Comparison of ENCODE assay signal across 17 cellular contexts in the genomic region with DNA sequence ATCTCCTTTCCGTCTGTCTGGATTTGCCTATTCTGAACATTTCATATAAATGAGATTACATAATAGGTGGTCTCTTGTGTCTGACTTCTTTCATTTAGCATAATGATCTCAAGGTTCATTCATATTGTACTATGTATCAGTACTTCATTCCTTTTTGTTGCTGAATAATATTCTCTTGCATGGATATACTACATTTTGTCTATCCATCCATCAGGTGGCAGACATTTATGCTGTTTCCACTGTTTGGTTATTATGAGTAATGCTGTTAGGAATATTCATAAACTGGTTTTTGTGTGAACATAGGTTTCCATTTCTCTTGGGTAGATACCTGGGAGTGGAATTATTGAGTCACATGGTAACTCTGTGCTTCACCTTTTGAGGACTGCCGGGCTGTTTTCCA.
DNase-seq lines count a peak whose midpoint lies in the region; ATAC-seq, FAIRE-seq and TF ChIP-seq lines count a peak whose summit lies in the region.
"Had no signal": no experiment of that assay in that cellular context is flagged by ENCODE, and none has a peak within 500 bp of the region (broad histone marks: within the 10 kb centered on the region; RNA-seq: fewer than 3 reads in every experiment).

No MANE protein-coding gene starts in this region.

- H3K36me3 ChIP-seq in PC-3 (ENCODE audit: low read depth, low read length) (no peaks in the 10 kb centered on the region), bronchial epithelial cell (ENCODE audit: control insufficient read depth, insufficient read depth, low read length) (no peaks in the 10 kb centered on the region), left ventricle myocardium inferior (no peaks in the 10 kb centered on the region)

- H3K27ac ChIP-seq in PC-3 (ENCODE audit: low read length) (peak overlapping the region; percentile 56; the same call in 1 of the 2 replicates), left ventricle myocardium inferior (replicated peaks) (no peak overlapping the region)

- no peak overlapping the region for H3K9ac ChIP-seq in PC-3 (ENCODE audit: low read length)

- no peaks in the 10 kb centered on the region for H3K9me2 ChIP-seq in PC-3 (replicated peaks; ENCODE audit: low read length)

- H3K4me1 ChIP-seq in PC-3 (ENCODE audit: insufficient read depth, low read length) (peaks cover 25% of the 10 kb centered on the region), left ventricle myocardium inferior (no peaks in the 10 kb centered on the region)
- H3K4me1 ChIP-seq: Caco-2 had no signal

- no peaks in the 10 kb centered on the region for H3K9me3 ChIP-seq in PC-3 (ENCODE audit: low read length)
- H3K9me3 ChIP-seq in left ventricle myocardium inferior (replicated peaks) = no peaks in the 10 kb centered on the region
- H3K9me3 ChIP-seq: Caco-2 had no signal

- H4K20me1 ChIP-seq in PC-3 (ENCODE audit: low read length) = no peaks in the 10 kb centered on the region

- H3K27ac Mint-ChIP-seq in activated naive CD8-positive, alpha-beta T cell = peak overlapping the region; percentile 3
- H3K27ac Mint-ChIP-seq in activated naive CD8-positive, alpha-beta T cell treated with anti-CD3 and anti-CD28 coated beads for 36 hours = no peak overlapping the region
- no peak overlapping the region for H3K27ac Mint-ChIP-seq in activated T-cell treated with anti-CD3 and anti-CD28 coated beads, Interleukin-2, amount 50 U/mL, for 72 hours
- H3K27ac Mint-ChIP-seq: B cell, H9 had no signal

- H3K4me3 Mint-ChIP-seq in activated naive CD8-positive, alpha-beta T cell = no peak overlapping the region
- H3K4me3 Mint-ChIP-seq in activated naive CD8-positive, alpha-beta T cell treated with anti-CD3 and anti-CD28 coated beads for 36 hours = no peak overlapping the region
- no peak overlapping the region for H3K4me3 Mint-ChIP-seq in activated T-cell treated with anti-CD3 and anti-CD28 coated beads, Interleukin-2, amount 50 U/mL, for 72 hours
- H3K4me3 Mint-ChIP-seq: B cell, H9 had no signal

- H2AFZ ChIP-seq in PC-3 (ENCODE audit: low read length) = no peak overlapping the region

- no peaks in the 10 kb centered on the region for H3F3A ChIP-seq in PC-3 (ENCODE audit: low read length, unreplicated experiment)

- H3K4me1 Mint-ChIP-seq in activated naive CD8-positive, alpha-beta T cell (ENCODE audit: low read depth) = peaks cover 22% of the 10 kb centered on the region
- H3K4me1 Mint-ChIP-seq in activated naive CD8-positive, alpha-beta T cell treated with anti-CD3 and anti-CD28 coated beads for 36 hours = peaks cover 14% of the 10 kb centered on the region
- peaks cover 15% of the 10 kb centered on the region for H3K4me1 Mint-ChIP-seq in activated T-cell treated with anti-CD3 and anti-CD28 coated beads, Interleukin-2, amount 50 U/mL, for 72 hours (ENCODE audit: low read depth)
- H3K4me1 Mint-ChIP-seq: B cell, H9 had no signal

- H3K4me3 ChIP-seq in PC-3 (ENCODE audit: low read length) (no peak overlapping the region), bronchial epithelial cell (ENCODE audit: low read depth, low read length) (no peak overlapping the region), left ventricle myocardium inferior (no peak overlapping the region)

- no peak overlapping the region for H3K4me2 ChIP-seq in PC-3 (ENCODE audit: low read length)

- no peak for DNase-seq in activated naive CD8-positive, alpha-beta T cell treated with anti-CD3 and anti-CD28 coated beads for 36 hours
- DNase-seq in PC-3 (peak; percentile 80), bronchial epithelial cell (ENCODE audit: low read depth) (peak; percentile 33), left ventricle myocardium inferior (no peak), CD1c-positive myeloid dendritic cell (ENCODE audit: extremely low spot score) (no peak)
- no peak for DNase-seq in activated T-cell treated with anti-CD3 and anti-CD28 coated beads, Interleukin-2, amount 50 U/mL, for 72 hours
- DNase-seq: C1 segment of cervical spinal cord; Caco-2; CD4-positive, alpha-beta memory T cell; DND-41; GDM1; GOT3 had no signal

- FAIRE-seq in bronchial epithelial cell (lab: Jason Lieb, UNC) = no peak
- FAIRE-seq: A204.1, GM12892 had no signal

- H3K79me2 ChIP-seq in PC-3 (ENCODE audit: low read length) = no peaks in the 10 kb centered on the region

- H3K27me3 Mint-ChIP-seq in activated naive CD8-positive, alpha-beta T cell = no peaks in the 10 kb centered on the region
- no peaks in the 10 kb centered on the region for H3K27me3 Mint-ChIP-seq in activated naive CD8-positive, alpha-beta T cell treated with anti-CD3 and anti-CD28 coated beads for 36 hours
- no peaks in the 10 kb centered on the region for H3K27me3 Mint-ChIP-seq in activated T-cell treated with anti-CD3 and anti-CD28 coated beads, Interleukin-2, amount 50 U/mL, for 72 hours (ENCODE audit: low read depth)

- ATAC-seq in PC-3 = peak; percentile 48
- no peak for ATAC-seq in activated T-cell treated with anti-CD3 and anti-CD28 coated beads, Interleukin-2, amount 50 U/mL, for 72 hours (replicated peaks in 1 of 2)

- TF ChIP-seq CTCF in PC-3 (conservative IDR thresholded peaks at IDR 0.05; ENCODE audit: low read depth, low read length) (peak; percentile 60), bronchial epithelial cell (IDR thresholded peaks at IDR 0.05; ENCODE audit: insufficient read depth, low read length, severe bottlenecking) (no peak), left ventricle myocardium inferior (IDR thresholded peaks at IDR 0.05; ENCODE audit: borderline replicate concordance) (no peak)

- CTCF ChIA-PET in PC-3 (lab: Charles Lee) = no interaction called here

- intact Hi-C loops in PC-3 (cut with micrococcal nuclease) = loop anchor here (2.0 to 5.0 kb wide), 2 partner anchors 229 to 319 kb away; no protein-coding TSS in a partner anchor
- intact Hi-C loops in left ventricle myocardium inferior (cut with micrococcal nuclease) = no loop called here

- no TSS peak for BruUV-seq in PC-3 (replicated peaks; lab: Mats Ljungman, UMichigan)

- H3K36me3 Mint-ChIP-seq in activated naive CD8-positive, alpha-beta T cell = no peaks in the 10 kb centered on the region
- no peaks in the 10 kb centered on the region for H3K36me3 Mint-ChIP-seq in activated naive CD8-positive, alpha-beta T cell treated with anti-CD3 and anti-CD28 coated beads for 36 hours
- no peaks in the 10 kb centered on the region for H3K36me3 Mint-ChIP-seq in activated T-cell treated with anti-CD3 and anti-CD28 coated beads, Interleukin-2, amount 50 U/mL, for 72 hours (ENCODE audit: insufficient read depth in 2 of 2)
- H3K36me3 Mint-ChIP-seq: CD4-positive, alpha-beta memory T cell had no signal

- H3K27me3 ChIP-seq in PC-3 (ENCODE audit: low read length) = no peaks in the 10 kb centered on the region
- H3K27me3 ChIP-seq in bronchial epithelial cell (ENCODE audit: control insufficient read depth, insufficient read depth, low read length) = no peaks in the 10 kb centered on the region
- no peaks in the 10 kb centered on the region for H3K27me3 ChIP-seq in left ventricle myocardium inferior (ENCODE audit: low read depth)

- POLR2A ChIA-PET in PC-3 (lab: Charles Lee; ENCODE audit: unreplicated experiment) = no interaction called here

- H3K9me3 Mint-ChIP-seq in activated naive CD8-positive, alpha-beta T cell (ENCODE audit: low read depth) = no peaks in the 10 kb centered on the region
- no peaks in the 10 kb centered on the region for H3K9me3 Mint-ChIP-seq in activated naive CD8-positive, alpha-beta T cell treated with anti-CD3 and anti-CD28 coated beads for 36 hours
- H3K9me3 Mint-ChIP-seq in activated T-cell treated with anti-CD3 and anti-CD28 coated beads, Interleukin-2, amount 50 U/mL, for 72 hours = no peaks in the 10 kb centered on the region
- H3K9me3 Mint-ChIP-seq: H9 had no signal

Comparison
In these comparisons a context has a peak if more than half of its experiments do, and no peak if none do; other contexts are left out.
1. DNase-seq: peak in PC-3 (single experiment) and bronchial epithelial cell (single experiment); none in activated naive CD8-positive, alpha-beta T cell treated with anti-CD3 and anti-CD28 coated beads for 36 hours (single experiment), left ventricle myocardium inferior (single experiment), activated T-cell treated with anti-CD3 and anti-CD28 coated beads, Interleukin-2, amount 50 U/mL, for 72 hours (0 of 2) and CD1c-positive myeloid dendritic cell (single experiment).